In the genomic region with DNA sequence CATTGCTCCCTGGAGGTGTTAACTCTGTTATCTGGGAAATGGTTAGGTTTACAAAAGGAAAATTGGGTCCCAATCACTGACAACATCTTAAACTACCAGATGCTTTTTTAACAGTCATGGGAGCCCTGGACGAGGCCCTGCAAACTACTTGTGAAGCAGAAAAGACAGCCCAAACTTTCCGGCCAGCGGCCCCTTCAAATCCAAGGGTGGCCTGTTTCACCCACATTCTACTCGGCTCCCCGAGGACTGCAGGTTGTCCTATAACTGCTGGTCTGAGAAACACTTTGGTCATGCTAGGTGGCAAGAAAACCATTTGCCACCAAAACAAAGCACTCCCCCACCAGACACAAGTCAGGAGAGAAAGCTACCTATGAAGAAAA, we compare ENCODE assay signal across 1 cellular context.
TF ChIP-seq lines count a peak whose summit lies in the region.

No MANE protein-coding gene starts in this region.

TF ChIP-seq in GM12878, 131 proteins besides CTCF, POLR2A, EP300 and RAD21:
- TF ChIP-seq, protein P1, sequence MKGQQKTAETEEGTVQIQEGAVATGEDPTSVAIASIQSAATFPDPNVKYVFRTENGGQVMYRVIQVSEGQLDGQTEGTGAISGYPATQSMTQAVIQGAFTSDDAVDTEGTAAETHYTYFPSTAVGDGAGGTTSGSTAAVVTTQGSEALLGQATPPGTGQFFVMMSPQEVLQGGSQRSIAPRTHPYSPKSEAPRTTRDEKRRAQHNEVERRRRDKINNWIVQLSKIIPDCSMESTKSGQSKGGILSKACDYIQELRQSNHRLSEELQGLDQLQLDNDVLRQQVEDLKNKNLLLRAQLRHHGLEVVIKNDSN (IDR thresholded peaks at IDR 0.05; ENCODE audit: borderline replicate concordance, extremely low read length, insufficient read depth, low read depth, low read length): no peak
- TF ChIP-seq LARP7 (IDR thresholded peaks at IDR 0.05) (no peak), NBN (IDR thresholded peaks at IDR 0.05) (no peak), RBBP5 (conservative IDR thresholded peaks at IDR 0.05) (no peak), DPF2 (IDR thresholded peaks at IDR 0.05) (no peak), NR2C1 (IDR thresholded peaks at IDR 0.05) (no peak), YBX1 (IDR thresholded peaks at IDR 0.05) (no peak), ATF3 (IDR thresholded peaks at IDR 0.05; ENCODE audit: borderline replicate concordance, extremely low read depth, low read depth, low read length) (no peak), SMAD1 (IDR thresholded peaks at IDR 0.05; ENCODE audit: low read depth, partially characterized antibody) (no peak), RELB (IDR thresholded peaks at IDR 0.05; ENCODE audit: low read depth) (0 out of 2 replicates have a peak, but pooled peaks have one; percentile 2), POLR2AphosphoS5 (IDR thresholded peaks at IDR 0.05; ENCODE audit: low read length) (peak; percentile 15; the same call in 1 of the 2 replicates)
